ENCODE assay signal across 9 cellular contexts in the genomic region with DNA sequence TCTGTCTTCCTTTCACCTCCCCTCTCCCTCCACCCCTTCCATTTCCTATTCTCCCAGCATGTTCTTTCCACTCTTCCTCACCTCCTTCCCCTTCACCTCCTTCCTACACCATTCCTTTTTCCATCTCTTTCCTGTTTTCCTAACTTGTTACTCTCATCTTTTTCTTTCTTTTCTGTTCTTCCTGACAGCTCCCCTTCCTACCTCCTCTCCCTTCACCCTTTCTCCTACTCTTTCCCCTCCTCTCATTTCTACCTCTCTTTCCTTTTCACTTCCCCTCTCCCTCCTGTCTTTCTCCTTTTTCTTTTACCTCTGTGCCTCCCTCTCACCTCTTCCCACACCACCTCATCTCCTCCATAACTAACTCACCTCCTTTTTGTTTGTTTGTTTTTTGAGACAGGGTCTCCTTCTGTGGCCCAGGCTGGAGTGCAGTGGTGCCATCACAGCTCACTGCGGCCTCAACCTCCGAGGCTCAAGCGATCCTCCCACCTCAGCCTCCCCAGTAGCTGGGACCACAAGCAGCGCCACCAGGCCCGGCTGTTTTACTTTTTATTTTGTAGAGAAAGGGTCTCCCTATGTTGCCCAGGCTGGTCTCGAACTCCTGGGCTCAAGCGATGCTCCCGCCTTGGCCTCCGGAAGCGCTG. TPM values are rescaled to one million over a fixed set of nuclear protein-coding genes. Genes with fewer than 3 reads are reported as not detected.
A peak's percentile ranks its signal among the peaks of the same experiment; 100 is the strongest.
DNase-seq lines count a peak whose midpoint lies in the region; ATAC-seq, FAIRE-seq and TF ChIP-seq lines count a peak whose summit lies in the region.
"Had no signal": no experiment of that assay in that cellular context is flagged by ENCODE, and none has a peak within 500 bp of the region (broad histone marks: within the 10 kb centered on the region; RNA-seq: fewer than 3 reads in every experiment).

No MANE protein-coding gene starts in this region.

- H3K4me3 ChIP-seq in right atrium auricular region = peak overlapping the region; percentile 82 to 94
- H3K4me3 ChIP-seq in cardiac fibroblast (replicated peaks in 1 of 2; ENCODE audit: low read depth in 2 of 2, low read length in 2 of 2) = peak overlapping the region; percentile 65 to 94
- no peak overlapping the region for H3K4me3 ChIP-seq in mucosa of stomach (ENCODE audit: low read length)

- H3K9me3 ChIP-seq in right atrium auricular region = no peaks in the 10 kb centered on the region
- no peaks in the 10 kb centered on the region for H3K9me3 ChIP-seq in mucosa of stomach (ENCODE audit: control insufficient read depth, low read length)

- no peak for FAIRE-seq in GM12891 (lab: Jason Lieb, UNC)
- FAIRE-seq: colon had no signal

- ATAC-seq in left ventricle myocardium superior = no peak
- no peak for ATAC-seq in HG03457 (IDR thresholded peaks at IDR 0.05; ENCODE audit: unreplicated experiment)

- H3K36me3 ChIP-seq in right atrium auricular region (no peaks in the 10 kb centered on the region), mucosa of stomach (ENCODE audit: control insufficient read depth, insufficient read depth, low read length) (no peaks in the 10 kb centered on the region)

- TF ChIP-seq CTCF in right atrium auricular region (IDR thresholded peaks at IDR 0.05) (no peak), cardiac fibroblast (IDR thresholded peaks at IDR 0.05; ENCODE audit: low read depth, low read length) (no peak)

- H3K9ac ChIP-seq in mucosa of stomach (ENCODE audit: low read length) = peak overlapping the region; percentile 93

- H3K27ac ChIP-seq in right atrium auricular region = peak overlapping the region; percentile 94 to 96

- intact Hi-C loops in left ventricle myocardium superior (cut with micrococcal nuclease) = no loop called here

- no peak for DNase-seq in right atrium auricular region (ENCODE audit: low spot score)
- no peak for DNase-seq in left ventricle myocardium superior
- DNase-seq in cardiac fibroblast (ENCODE audit: low read depth in 2 of 2) = no peak
- no peak for DNase-seq in GM12891 (ENCODE audit: insufficient read length, low spot score)
- DNase-seq in NCI-H526 treated with DMSO at 0.1 percent for 48 hours (lab: John Stamatoyannopoulos, UW) = no peak
- no peak for DNase-seq in amygdala (lab: John Stamatoyannopoulos, UW)

- no peaks in the 10 kb centered on the region for H3K27me3 ChIP-seq in right atrium auricular region
- no peaks in the 10 kb centered on the region for H3K27me3 ChIP-seq in mucosa of stomach (ENCODE audit: control insufficient read depth, insufficient read depth, low read length)

- peaks cover 0 to 24% of the 10 kb centered on the region in 2 donors for H3K4me1 ChIP-seq in right atrium auricular region
- H3K4me1 ChIP-seq in mucosa of stomach (ENCODE audit: control insufficient read depth, insufficient read depth, low read length) = peaks cover 21% of the 10 kb centered on the region

- TF ChIP-seq POLR2A in GM12891 (IDR thresholded peaks at IDR 0.05; ENCODE audit: low read depth, low read length) = no peak

TF ChIP-seq in GM12891, 5 proteins besides CTCF, POLR2A, EP300 and RAD21:
- no peak for TF ChIP-seq SPI1 (IDR thresholded peaks at IDR 0.05; ENCODE audit: low read depth, low read length)
- TF ChIP-seq POLR2AphosphoS5 (IDR thresholded peaks at IDR 0.05; ENCODE audit: low read depth, low read length) = no peak
- TF ChIP-seq TAF1 (IDR thresholded peaks at IDR 0.05; ENCODE audit: low read depth, low read length) = no peak
- no peak for TF ChIP-seq PAX5 (IDR thresholded peaks at IDR 0.05; ENCODE audit: insufficient read depth, low read length, severe bottlenecking)
- TF ChIP-seq POU2F2 (IDR thresholded peaks at IDR 0.05; ENCODE audit: low read depth, low read length) = no peak

RNA-seq across cellular contexts. Expression of a gene that starts 0.9 kb away (rescaled TPM):
- total RNA-seq in right atrium auricular region = 10 to 100 TPM; 31.5 to 46.5 TPM
- total RNA-seq in left ventricle myocardium superior = 44.9 TPM
- polyA plus RNA-seq in GM12891 (2012; ENCODE audit: low read depth, missing spikeins) = 8.3 TPM
